In genomic region chr11:35243774-35244173, GRCh38 we compare ENCODE assay signal across 21 cellular contexts.
"Had no signal": no experiment of that assay in that cellular context is flagged by ENCODE, and none has a peak within 500 bp of the region (broad histone marks: within the 10 kb centered on the region; RNA-seq: fewer than 3 reads in every experiment).

No MANE protein-coding gene starts in this region.

- H3K4me1 ChIP-seq: SJCRH30 had no signal

- ATAC-seq: Panc1, PC-3, SK-N-SH treated with all-trans-retinoic acid at 6 μM for 48 hours had no signal

- H3K27ac ChIP-seq: RWPE1, SJCRH30 had no signal

- H3K27me3 ChIP-seq: MG63 had no signal

- H3K36me3 ChIP-seq: MG63, SJCRH30 had no signal

- H3K9me3 ChIP-seq: SJCRH30 had no signal

- H3K4me3 ChIP-seq: MG63, SJCRH30 had no signal

- DNase-seq: Karpas-422, KG1, MG63, NCI-H1092, NCI-H1105 treated with DMSO at 0.1 percent for 48 hours, NCI-H1417 treated with DMSO at 0.1 percent for 48 hours, NCI-H146, NCI-H1694 treated with DMSO at 0.1 percent for 48 hours, NCI-H1930, NCI-H2081, NCI-H2107, NCI-H2227 treated with DMSO at 0.1 percent for 48 hours, NCI-H524 treated with DMSO at 0.1 percent for 48 hours, NCI-H69, NCI-H774, PC-3, SHP77, SJCRH30 had no signal
